8 cellular contexts compared by ENCODE assay signal in genomic region chr12:8823565-8824300, GRCh38. TPM values are rescaled to one million over a fixed set of nuclear protein-coding genes. Genes with fewer than 3 reads are reported as not detected.
DNase-seq lines count a peak whose midpoint lies in the region; ATAC-seq and TF ChIP-seq lines count a peak whose summit lies in the region.

No MANE protein-coding gene starts in this region.

- H3K4me3 ChIP-seq in Panc1 (ENCODE audit: low read depth in 2 of 2, low read length in 2 of 2) = no peak overlapping the region
- no peak overlapping the region for H3K4me3 ChIP-seq in foreskin fibroblast (ENCODE audit: low read depth in 1 of 2, low read length in 2 of 2)

- H3K9me3 ChIP-seq in Panc1 (ENCODE audit: control insufficient read depth, insufficient read depth, low read depth, low read length) = no peaks in the 10 kb centered on the region

- H3K27ac ChIP-seq in Panc1 (ENCODE audit: low read length) = no peak overlapping the region

- DNase-seq in Panc1 (ENCODE audit: low read depth, low spot score) = no peak
- DNase-seq in foreskin fibroblast = peak in 1 of 2 donors; percentile 16
- DNase-seq in retina = peak; percentile 10
- no peak for DNase-seq in GOT3 (lab: John Stamatoyannopoulos, UW)
- DNase-seq in occipital lobe (lab: John Stamatoyannopoulos, UW) = no peak
- DNase-seq in activated gamma-delta T cell treated with Interleukin-2 at 50 U/mL for 16 hours = no peak

- intact Hi-C loops in Panc1 (cut with micrococcal nuclease; ENCODE audit: unreplicated experiment) = loop anchor here (2.0 kb wide), 1 partner anchor 141 kb away; no protein-coding TSS in a partner anchor

- in situ Hi-C loops in Panc1 (cut with HindIII; ENCODE audit: low pct_unique_long_range_greater_than_20kb, low sequenced_read_pairs) = no loop called here

- H3K4me1 ChIP-seq in Panc1 (ENCODE audit: control insufficient read depth, insufficient read depth, low read length) = no peaks in the 10 kb centered on the region

- no peaks in the 10 kb centered on the region for H3K27me3 ChIP-seq in Panc1 (ENCODE audit: control insufficient read depth, insufficient read depth, low read length)

- BruUV-seq in Panc1 (replicated peaks; lab: Mats Ljungman, UMichigan) = no TSS peak

- TF ChIP-seq CTCF in GM12872 (IDR thresholded peaks at IDR 0.05; ENCODE audit: insufficient read depth, low read depth, low read length) (peak; percentile 43), Panc1 (IDR thresholded peaks at IDR 0.05) (peak; percentile 52), foreskin fibroblast (IDR thresholded peaks at IDR 0.05; ENCODE audit: low read depth, low read length) (peak; percentile 67)

- POLR2A ChIA-PET in Panc1 (lab: Charles Lee) = interaction anchor here (0.6 kb wide), 1 partner anchor 888 kb away, joined by 6 read pairs; the partner anchor contains the start of gene SLC2A3

- CTCF ChIA-PET in Panc1 (lab: Charles Lee) = interaction anchor here (0.6 kb wide), 2 partner anchors 147 to 200 kb away, joined by 3 read pairs; no protein-coding TSS in a partner anchor

- H3K36me3 ChIP-seq in Panc1 (ENCODE audit: control insufficient read depth, insufficient read depth, low read length) = no peaks in the 10 kb centered on the region

- ATAC-seq in Panc1 = no peak
- no peak for ATAC-seq in GM19452 (IDR thresholded peaks at IDR 0.05; ENCODE audit: unreplicated experiment)

RNA-seq across cellular contexts. Expression of gene A2ML1, which starts 1.3 kb away (rescaled TPM):
- total RNA-seq in Panc1 (2021; ENCODE audit: unreplicated experiment) = not detected
- polyA plus RNA-seq in Panc1 (2012; ENCODE audit: insufficient read length) = not detected
- 1.2 TPM for total RNA-seq in occipital lobe
